In the genomic region with DNA sequence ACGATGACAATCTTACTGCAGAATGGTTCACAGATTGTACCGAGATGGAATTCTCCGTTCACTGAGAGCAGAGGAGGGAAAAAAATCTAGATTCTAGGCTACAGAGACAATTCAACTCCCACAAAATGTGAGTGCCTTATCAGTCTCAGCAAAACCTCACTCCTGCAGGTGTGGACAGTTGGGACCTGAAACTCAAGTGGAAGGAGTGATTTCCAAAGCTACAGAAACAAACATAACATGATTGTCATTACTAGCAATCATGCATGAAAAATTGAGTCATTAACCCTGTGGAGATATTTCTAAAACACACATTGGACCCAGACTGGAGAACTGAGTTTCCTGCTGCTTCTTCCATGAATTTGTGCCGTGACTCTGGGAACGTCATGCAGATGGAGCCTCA, we compare ENCODE assay signal across 22 cellular contexts.
DNase-seq lines count a peak whose midpoint lies in the region; ATAC-seq and TF ChIP-seq lines count a peak whose summit lies in the region.
"Had no signal": no experiment of that assay in that cellular context is flagged by ENCODE, and none has a peak within 500 bp of the region (broad histone marks: within the 10 kb centered on the region; RNA-seq: fewer than 3 reads in every experiment).

No MANE protein-coding gene starts in this region.

- H3K4me2 ChIP-seq in PC-3 (ENCODE audit: low read length) (peak overlapping the region; percentile 93), osteoblast (ENCODE audit: insufficient read depth, low read length) (peak overlapping the region; percentile 77)

- CTCF ChIA-PET in PC-3 (lab: Charles Lee): interaction anchor here (0.7 kb wide), 1 partner anchor 15 kb away, joined by 3 read pairs; no protein-coding TSS in a partner anchor

- POLR2A ChIA-PET in PC-3 (lab: Charles Lee; ENCODE audit: unreplicated experiment): interaction anchor here (0.6 to 2.5 kb wide), 2 partner anchors 15 to 1847 kb away, joined by 9 to 12 read pairs; no protein-coding TSS in a partner anchor

- no peaks in the 10 kb centered on the region for H4K20me1 ChIP-seq in PC-3 (ENCODE audit: low read length)
- H4K20me1 ChIP-seq in osteoblast (ENCODE audit: insufficient read depth, low read length): no peaks in the 10 kb centered on the region

- H3K9me3 ChIP-seq in PC-3 (ENCODE audit: low read length): no peaks in the 10 kb centered on the region
- no peaks in the 10 kb centered on the region for H3K9me3 ChIP-seq in osteoblast (ENCODE audit: low read depth, low read length)
- H3K9me3 ChIP-seq in mucosa of descending colon: no peaks in the 10 kb centered on the region
- H3K9me3 ChIP-seq: ascending aorta, psoas muscle, spleen, vagina had no signal

- BruUV-seq in PC-3 (replicated peaks; lab: Mats Ljungman, UMichigan): no TSS peak

- H3K9ac ChIP-seq in PC-3 (ENCODE audit: low read length): peak overlapping the region; percentile 92

- H3K4me3 ChIP-seq in PC-3 (ENCODE audit: low read length) (peak overlapping the region; percentile 65), osteoblast (ENCODE audit: insufficient read depth, low read length) (no peak overlapping the region), mucosa of descending colon (no peak overlapping the region)
- H3K4me3 ChIP-seq: ascending aorta, psoas muscle, spleen, vagina had no signal

- DNase-seq in DMS53 treated with DMSO at 0.1 percent for 48 hours (lab: John Stamatoyannopoulos, UW; ENCODE audit: unreplicated experiment) (peak; percentile 28), PC-3 (peak; percentile 20), epithelial cell of prostate (ENCODE audit: low read depth, low spot score) (no peak), osteoblast (ENCODE audit: insufficient read length, low spot score, missing footprints) (no peak), NCI-H187 (lab: John Stamatoyannopoulos, UW) (no peak), T-helper 9 cell (no peak), mucosa of descending colon (no peak)
- no peak for DNase-seq in stimulated activated CD4-positive, alpha-beta T cell treated with anti-CD3 and anti-CD28 coated beads, Interleukin-2, amount 100 ng/mL, for 48 hours
- DNase-seq: activated CD4-positive, alpha-beta memory T cell treated with anti-CD3 and anti-CD28 coated beads, Interleukin-2, amount 10 ng/mL, durations not matched to agents 7 days and 5 days; activated naive CD4-positive, alpha-beta T cell treated with Interleukin-2 at 50 U/mL for 16 hours; CD4-positive, alpha-beta memory T cell; DMS153; effector memory CD8-positive, alpha-beta T cell; hippocampal formation; natural killer cell; NCI-H2029; NCI-H446; psoas muscle; spleen; WERI-Rb-1 had no signal

- TF ChIP-seq CTCF in PC-3 (conservative IDR thresholded peaks at IDR 0.05; ENCODE audit: low read depth, low read length) (no peak), osteoblast (IDR thresholded peaks at IDR 0.05; ENCODE audit: extremely low read depth, low read depth, low read length) (no peak), mucosa of descending colon (IDR thresholded peaks at IDR 0.05) (no peak)

- H3K36me3 ChIP-seq in PC-3 (ENCODE audit: low read depth, low read length) (no peaks in the 10 kb centered on the region), osteoblast (ENCODE audit: insufficient read depth, low read length) (no peaks in the 10 kb centered on the region), mucosa of descending colon (ENCODE audit: low read depth) (no peaks in the 10 kb centered on the region)
- H3K36me3 ChIP-seq: ascending aorta, spleen, vagina, WERI-Rb-1 had no signal

- peaks cover 47% of the 10 kb centered on the region for H3K4me1 ChIP-seq in PC-3 (ENCODE audit: insufficient read depth, low read length)
- H3K4me1 ChIP-seq in osteoblast (ENCODE audit: insufficient read depth, low read length): peaks cover 37% of the 10 kb centered on the region
- H3K4me1 ChIP-seq in mucosa of descending colon (ENCODE audit: low read depth): no peaks in the 10 kb centered on the region
- H3K4me1 ChIP-seq: psoas muscle had no signal

- H3K27me3 ChIP-seq in PC-3 (ENCODE audit: low read length) (no peaks in the 10 kb centered on the region), osteoblast (ENCODE audit: insufficient read depth, low read length) (no peaks in the 10 kb centered on the region)
- H3K27me3 ChIP-seq: ascending aorta, vagina had no signal

- no peaks in the 10 kb centered on the region for H3F3A ChIP-seq in PC-3 (ENCODE audit: low read length, unreplicated experiment)

- ATAC-seq in PC-3 (no peak; the same call in 1 of the 2 replicates), mucosa of descending colon (no peak)
- ATAC-seq: effector memory CD8-positive, alpha-beta T cell; natural killer cell; psoas muscle had no signal

- H3K27ac ChIP-seq in PC-3 (ENCODE audit: low read length): peak overlapping the region; percentile 100
- H3K27ac ChIP-seq in epithelial cell of prostate: peak overlapping the region; percentile 97
- H3K27ac ChIP-seq in osteoblast (ENCODE audit: low read depth, low read length): peak overlapping the region; percentile 90
- H3K27ac ChIP-seq: psoas muscle, spleen, WERI-Rb-1 had no signal

- peaks cover 19% of the 10 kb centered on the region for H3K79me2 ChIP-seq in PC-3 (ENCODE audit: low read length)
- H3K79me2 ChIP-seq in osteoblast (ENCODE audit: insufficient read depth, low read length): no peaks in the 10 kb centered on the region

- intact Hi-C loops in PC-3 (cut with micrococcal nuclease): no loop called here
- intact Hi-C loops in mucosa of descending colon (cut with DNase I, micrococcal nuclease): no loop called here

- no peaks in the 10 kb centered on the region for H3K9me2 ChIP-seq in PC-3 (replicated peaks; ENCODE audit: low read length)

- H2AFZ ChIP-seq in PC-3 (ENCODE audit: low read length) (no peak overlapping the region), osteoblast (ENCODE audit: low read length) (peak overlapping the region; percentile 80)

Comparison
In these comparisons a context has a peak if more than half of its experiments do, and no peak if none do; other contexts are left out.
1. DNase-seq: peak in DMS53 treated with DMSO at 0.1 percent for 48 hours (single experiment) and PC-3 (single experiment); none in epithelial cell of prostate (single experiment), osteoblast (single experiment), stimulated activated CD4-positive, alpha-beta T cell treated with anti-CD3 and anti-CD28 coated beads, Interleukin-2, amount 100 ng/mL, for 48 hours (0 of 2), NCI-H187 (0 of 2), T-helper 9 cell (single experiment) and mucosa of descending colon (0 of 3).
2. Peak in every context shown above with its lines, with median percentiles within 50 percentile points of each other: H3K27ac ChIP-seq.